1 cellular context compared by ENCODE assay signal in the genomic region with DNA sequence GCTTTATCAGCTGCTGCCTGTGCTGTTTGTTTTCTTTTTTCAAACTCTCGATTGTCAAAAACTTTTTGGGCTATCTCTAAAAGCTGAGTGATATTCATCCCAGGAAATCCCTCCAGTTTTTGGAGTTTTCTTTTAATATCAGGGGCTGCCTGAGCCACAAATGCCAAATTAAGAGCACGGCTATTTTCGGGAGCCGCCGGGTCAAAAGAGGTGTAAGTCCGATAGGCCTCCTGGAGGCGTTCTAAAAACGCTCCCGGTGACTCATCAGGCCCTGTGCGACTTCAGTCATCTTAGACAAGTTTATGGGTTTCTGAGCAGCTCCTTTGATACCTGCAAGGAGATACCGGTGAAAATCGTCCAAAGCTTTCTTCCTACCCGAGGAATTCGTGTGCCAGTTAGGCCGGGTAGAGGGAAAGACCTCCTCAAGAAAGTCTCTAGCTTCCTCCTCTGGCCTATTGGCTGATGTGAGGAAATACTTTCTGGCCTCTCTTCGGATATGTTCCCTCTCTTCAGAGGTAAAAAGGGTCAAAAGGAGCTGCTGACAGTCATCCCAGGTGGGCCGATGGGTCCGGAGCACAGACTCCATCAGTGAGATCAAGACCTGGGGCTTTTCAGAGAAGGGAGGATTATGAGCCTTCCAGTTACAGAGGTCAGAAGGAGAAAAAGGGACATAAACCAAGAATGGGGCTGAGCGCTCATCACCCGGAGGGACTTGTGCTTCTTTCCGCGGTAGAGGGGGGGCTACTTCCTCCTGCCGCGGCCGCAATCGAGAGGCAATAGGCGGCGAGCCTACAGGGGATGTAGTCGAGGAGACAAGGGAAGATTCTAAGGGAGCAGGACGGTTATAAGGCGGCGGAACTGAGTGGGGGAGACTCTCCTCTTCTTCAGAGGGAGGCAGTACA.
TF ChIP-seq lines count a peak whose summit lies in the region.

No MANE protein-coding gene starts in this region.

TF ChIP-seq in K562, 482 proteins besides CTCF, POLR2A, EP300 and RAD21 (continued from another document and continues in another):
- no peak for TF ChIP-seq ZNF407 (IDR thresholded peaks at IDR 0.05; ENCODE audit: low read depth)
- TF ChIP-seq, protein P1, sequence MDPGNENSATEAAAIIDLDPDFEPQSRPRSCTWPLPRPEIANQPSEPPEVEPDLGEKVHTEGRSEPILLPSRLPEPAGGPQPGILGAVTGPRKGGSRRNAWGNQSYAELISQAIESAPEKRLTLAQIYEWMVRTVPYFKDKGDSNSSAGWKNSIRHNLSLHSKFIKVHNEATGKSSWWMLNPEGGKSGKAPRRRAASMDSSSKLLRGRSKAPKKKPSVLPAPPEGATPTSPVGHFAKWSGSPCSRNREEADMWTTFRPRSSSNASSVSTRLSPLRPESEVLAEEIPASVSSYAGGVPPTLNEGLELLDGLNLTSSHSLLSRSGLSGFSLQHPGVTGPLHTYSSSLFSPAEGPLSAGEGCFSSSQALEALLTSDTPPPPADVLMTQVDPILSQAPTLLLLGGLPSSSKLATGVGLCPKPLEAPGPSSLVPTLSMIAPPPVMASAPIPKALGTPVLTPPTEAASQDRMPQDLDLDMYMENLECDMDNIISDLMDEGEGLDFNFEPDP (CRISPR knock-in tag; IDR thresholded peaks at IDR 0.05): no peak
- TF ChIP-seq PKNOX1 (IDR thresholded peaks at IDR 0.05): peak; percentile 27; the same call in 1 of the 2 replicates
- 0 out of 2 replicates have a peak, but pooled peaks have one; percentile 9 for TF ChIP-seq TCFL5 (CRISPR knock-in tag; conservative IDR thresholded peaks at IDR 0.05)
- no peak for TF ChIP-seq ZNF324 (CRISPR knock-in tag; IDR thresholded peaks at IDR 0.05)
- TF ChIP-seq MEIS2 (IDR thresholded peaks at IDR 0.05; ENCODE audit: partially characterized antibody): peak; percentile 61
- peak; percentile 7 for TF ChIP-seq DACH1 (IDR thresholded peaks at IDR 0.05; ENCODE audit: partially characterized antibody)
- peak in 1 of 2 experiments; percentile 61; a peak in 2 of 4 replicates for TF ChIP-seq MLLT1 (IDR thresholded peaks at IDR 0.05)
- TF ChIP-seq ETV5 (CRISPR knock-in tag; IDR thresholded peaks at IDR 0.05; ENCODE audit: low read depth): no peak
- no peak for TF ChIP-seq ERF (CRISPR knock-in tag; IDR thresholded peaks at IDR 0.05)
- peak; percentile 53 for TF ChIP-seq FOS (IDR thresholded peaks at IDR 0.05; ENCODE audit: extremely low read depth, insufficient read length)
- TF ChIP-seq, protein P2, sequence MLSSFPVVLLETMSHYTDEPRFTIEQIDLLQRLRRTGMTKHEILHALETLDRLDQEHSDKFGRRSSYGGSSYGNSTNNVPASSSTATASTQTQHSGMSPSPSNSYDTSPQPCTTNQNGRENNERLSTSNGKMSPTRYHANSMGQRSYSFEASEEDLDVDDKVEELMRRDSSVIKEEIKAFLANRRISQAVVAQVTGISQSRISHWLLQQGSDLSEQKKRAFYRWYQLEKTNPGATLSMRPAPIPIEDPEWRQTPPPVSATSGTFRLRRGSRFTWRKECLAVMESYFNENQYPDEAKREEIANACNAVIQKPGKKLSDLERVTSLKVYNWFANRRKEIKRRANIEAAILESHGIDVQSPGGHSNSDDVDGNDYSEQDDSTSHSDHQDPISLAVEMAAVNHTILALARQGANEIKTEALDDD (IDR thresholded peaks at IDR 0.05): peak; percentile 75
- 0 out of 2 replicates have a peak, but pooled peaks have one; percentile 12 for TF ChIP-seq TEAD2 (tag; IDR thresholded peaks at IDR 0.05)
- no peak for TF ChIP-seq SPI1 (IDR thresholded peaks at IDR 0.05; ENCODE audit: borderline replicate concordance, low read depth, low read length)
- TF ChIP-seq AFF4 (CRISPR knock-in tag; IDR thresholded peaks at IDR 0.05): no peak
- TF ChIP-seq JUN (IDR thresholded peaks at IDR 0.05; ENCODE audit: borderline replicate concordance, low read depth, low read length): peak; percentile 92
- no peak for TF ChIP-seq JUN (CRISPR knock-in tag; IDR thresholded peaks at IDR 0.05; ENCODE audit: borderline replicate concordance)
- peak; percentile 23; the same call in 1 of the 2 replicates for TF ChIP-seq L3MBTL2 (IDR thresholded peaks at IDR 0.05)
- peak; percentile 99 for TF ChIP-seq MYNN (IDR thresholded peaks at IDR 0.05)
- TF ChIP-seq MYNN (CRISPR knock-in tag; IDR thresholded peaks at IDR 0.05): peak; percentile 85; the same call in 1 of the 2 replicates
- peak; percentile 65 for TF ChIP-seq SMAD4 (CRISPR knock-in tag; conservative IDR thresholded peaks at IDR 0.05)
- TF ChIP-seq FOSL1 (tag; conservative IDR thresholded peaks at IDR 0.05): peak; percentile 97
- TF ChIP-seq MYBL2 (IDR thresholded peaks at IDR 0.05; ENCODE audit: low read depth): no peak
- no peak for TF ChIP-seq MYBL2 (CRISPR knock-in tag; IDR thresholded peaks at IDR 0.05; ENCODE audit: borderline replicate concordance)
- no peak for TF ChIP-seq ZNF75A (CRISPR knock-in tag; IDR thresholded peaks at IDR 0.05)
- no peak for TF ChIP-seq ZNF143 (CRISPR knock-in tag; IDR thresholded peaks at IDR 0.05)
- no peak for TF ChIP-seq ZBTB34 (CRISPR knock-in tag; IDR thresholded peaks at IDR 0.05)
- no peak for TF ChIP-seq KDM4B (IDR thresholded peaks at IDR 0.05; ENCODE audit: borderline replicate concordance in 2 of 2, low read depth in 1 of 2)
- TF ChIP-seq YBX1 (IDR thresholded peaks at IDR 0.05): no peak
